ENCODE assay signal across 40 cellular contexts in the genomic region with DNA sequence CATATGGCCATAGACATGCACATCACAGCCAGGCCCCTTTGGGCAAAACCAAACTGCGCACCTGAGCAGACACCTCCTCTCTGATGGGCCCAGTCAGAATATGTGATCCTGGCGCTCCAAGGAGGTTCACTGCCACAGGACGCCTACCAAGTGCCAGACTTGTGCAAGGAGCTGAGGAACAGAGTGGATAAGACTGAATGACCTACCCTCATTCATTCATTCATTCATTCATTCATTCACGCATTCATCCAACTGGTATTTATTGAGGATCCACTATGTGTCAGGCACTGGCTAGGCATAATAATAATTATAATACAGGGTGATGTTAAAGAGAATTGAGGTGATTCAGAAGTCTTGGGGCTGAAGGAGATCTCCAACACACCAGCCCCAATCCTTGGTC. TPM values are rescaled to one million over a fixed set of nuclear protein-coding genes. Genes with fewer than 3 reads are reported as not detected.
"Had no signal": no experiment of that assay in that cellular context is flagged by ENCODE, and none has a peak within 500 bp of the region (broad histone marks: within the 10 kb centered on the region; RNA-seq: fewer than 3 reads in every experiment).

No MANE protein-coding gene starts in this region.

- H3K36me3 ChIP-seq: adrenal gland, ascending aorta, brain microvascular endothelial cell, breast epithelium, cardiac muscle cell had no signal

- H3K9me3 Mint-ChIP-seq: activated naive CD4-positive, alpha-beta T cell treated with anti-CD3 and anti-CD28 coated beads for 36 hours; activated naive CD4-positive, alpha-beta T cell treated with anti-CD3 and anti-CD28 coated beads, Interleukin-2, amount 50 U/mL, for 24 hours; activated naive CD4-positive, alpha-beta T cell treated with anti-CD3 and anti-CD28 coated beads, Interleukin-2, amount 50 U/mL, for 72 hours; activated naive CD8-positive, alpha-beta T cell treated with anti-CD3 and anti-CD28 coated beads for 36 hours; activated naive CD8-positive, alpha-beta T cell treated with anti-CD3 and anti-CD28 coated beads, Interleukin-2, amount 50 U/mL, for 24 hours; activated T-cell treated with anti-CD3 and anti-CD28 coated beads, Interleukin-2, amount 50 U/mL, for 24 hours; activated T-cell treated with anti-CD3 and anti-CD28 coated beads, Interleukin-2, amount 50 U/mL, for 4 hours; activated T-helper 1 cell treated with anti-CD3 and anti-CD28 coated beads, Interleukin-12 subunit alpha, Interleukin-12 subunit beta, Interleukin-2, Interleukin-4 antibody, amounts not matched to agents 30 ng/mL and 10 ng/mL and 1 ng/mL, durations not matched to agents 14 hours and 24 hours and 36 hours; activated T-helper 17 cell treated with anti-CD3 and anti-CD28 coated beads, Interleukin-2, amount 50 U/mL, for 72 hours; activated T-helper 2 cell treated with anti-CD3 and anti-CD28 coated beads, Interferon-gamma antibody, Interleukin-2, Interleukin-4, amounts not matched to agents 10 μg/mL and 5 μg/mL and 100 μg/mL, durations not matched to agents 14 hours and 24 hours and 36 hours; central memory CD8-positive, alpha-beta T cell had no signal

- ATAC-seq: activated naive CD4-positive, alpha-beta T cell treated with anti-CD3 and anti-CD28 coated beads, Interleukin-2, amount 50 U/mL, for 72 hours; activated naive CD8-positive, alpha-beta T cell treated with anti-CD3 and anti-CD28 coated beads, Interleukin-2, amount 50 U/mL, for 24 hours; activated T-cell treated with anti-CD3 and anti-CD28 coated beads, Interleukin-2, amount 50 U/mL, for 4 hours; activated T-cell treated with anti-CD3 and anti-CD28 coated beads, Interleukin-2, amount 50 U/mL, for 72 hours; activated T-helper 17 cell treated with anti-CD3 and anti-CD28 coated beads, Interleukin-2, amount 50 U/mL, for 72 hours; body of pancreas had no signal

- H3K9me3 ChIP-seq: adrenal gland, ascending aorta, body of pancreas, breast epithelium had no signal

- H3K27ac ChIP-seq: adrenal gland, ascending aorta, body of pancreas, brain microvascular endothelial cell, breast epithelium, cardiac muscle cell had no signal

- FAIRE-seq: astrocyte, bronchial epithelial cell had no signal

- H3K4me1 Mint-ChIP-seq: activated naive CD4-positive, alpha-beta T cell treated with anti-CD3 and anti-CD28 coated beads, Interleukin-2, amount 50 U/mL, for 24 hours; activated naive CD8-positive, alpha-beta T cell treated with anti-CD3 and anti-CD28 coated beads, Interleukin-2, amount 50 U/mL, for 24 hours; activated T-helper 17 cell treated with anti-CD3 and anti-CD28 coated beads, Interleukin-2, amount 50 U/mL, for 72 hours; central memory CD8-positive, alpha-beta T cell had no signal

- H3K36me3 Mint-ChIP-seq: activated naive CD4-positive, alpha-beta T cell treated with anti-CD3 and anti-CD28 coated beads, Interleukin-2, amount 10 ng/mL, durations not matched to agents 7 days and 5 days; activated naive CD4-positive, alpha-beta T cell treated with anti-CD3 and anti-CD28 coated beads, Interleukin-2, amount 50 U/mL, for 24 hours; activated naive CD8-positive, alpha-beta T cell; activated naive CD8-positive, alpha-beta T cell treated with anti-CD3 and anti-CD28 coated beads for 36 hours; brain had no signal

- H3K4me3 ChIP-seq: adrenal gland, ascending aorta, body of pancreas, breast epithelium, cardiac muscle cell had no signal

- DNase-seq: activated effector memory CD4-positive, alpha-beta T cell treated with anti-CD3 and anti-CD28 coated beads, Interleukin-2, amount 50 U/mL, for 16 hours; activated effector memory CD4-positive, alpha-beta T cell treated with Interleukin-2 at 50 U/mL for 16 hours; activated gamma-delta T cell; activated gamma-delta T cell treated with Interleukin-2 at 50 U/mL for 16 hours; activated naive CD4-positive, alpha-beta T cell; activated naive CD4-positive, alpha-beta T cell treated with anti-CD3 and anti-CD28 coated beads for 36 hours; activated naive CD4-positive, alpha-beta T cell treated with anti-CD3 and anti-CD28 coated beads, Interleukin-2, amount 10 ng/mL, durations not matched to agents 7 days and 5 days; activated naive CD4-positive, alpha-beta T cell treated with anti-CD3 and anti-CD28 coated beads, Interleukin-2, amount 50 U/mL, for 16 hours; activated naive CD4-positive, alpha-beta T cell treated with Interleukin-2 at 50 U/mL for 16 hours; activated naive CD8-positive, alpha-beta T cell treated with anti-CD3 and anti-CD28 coated beads for 36 hours; activated naive CD8-positive, alpha-beta T cell treated with anti-CD3 and anti-CD28 coated beads, Interleukin-2, amount 10 ng/mL, durations not matched to agents 7 days and 5 days; activated naive CD8-positive, alpha-beta T cell treated with anti-CD3 and anti-CD28 coated beads, Interleukin-2, amount 50 U/mL, for 24 hours; activated T-cell treated with anti-CD3 and anti-CD28 coated beads, Interleukin-2, amount 50 U/mL, for 24 hours; activated T-cell treated with anti-CD3 and anti-CD28 coated beads, Interleukin-2, amount 50 U/mL, for 4 hours; activated T-cell treated with anti-CD3 and anti-CD28 coated beads, Interleukin-2, amount 50 U/mL, for 48 hours; activated T-cell treated with anti-CD3 and anti-CD28 coated beads, Interleukin-2, amount 50 U/mL, for 72 hours; amniotic stem cell; amygdala; anterior cingulate cortex; aorta; body of pancreas; brain microvascular endothelial cell; caudate nucleus; central memory CD4-positive, alpha-beta T cell; cerebellar nuclear complex had no signal

- H3K4me3 Mint-ChIP-seq: activated naive CD4-positive, alpha-beta T cell treated with anti-CD3 and anti-CD28 coated beads for 36 hours; activated naive CD4-positive, alpha-beta T cell treated with anti-CD3 and anti-CD28 coated beads, Interleukin-2, amount 10 ng/mL, durations not matched to agents 7 days and 5 days; activated naive CD4-positive, alpha-beta T cell treated with anti-CD3 and anti-CD28 coated beads, Interleukin-2, amount 50 U/mL, for 24 hours; activated naive CD8-positive, alpha-beta T cell; activated naive CD8-positive, alpha-beta T cell treated with anti-CD3 and anti-CD28 coated beads for 36 hours; activated naive CD8-positive, alpha-beta T cell treated with anti-CD3 and anti-CD28 coated beads, Interleukin-2, amount 10 ng/mL, durations not matched to agents 7 days and 5 days; activated naive CD8-positive, alpha-beta T cell treated with anti-CD3 and anti-CD28 coated beads, Interleukin-2, amount 50 U/mL, for 24 hours; activated T-cell treated with anti-CD3 and anti-CD28 coated beads, Interleukin-2, amount 50 U/mL, for 24 hours; activated T-cell treated with anti-CD3 and anti-CD28 coated beads, Interleukin-2, amount 50 U/mL, for 4 hours; activated T-cell treated with anti-CD3 and anti-CD28 coated beads, Interleukin-2, amount 50 U/mL, for 72 hours; activated T-helper 1 cell treated with anti-CD3 and anti-CD28 coated beads, Interleukin-12 subunit alpha, Interleukin-12 subunit beta, Interleukin-2, Interleukin-4 antibody, amounts not matched to agents 30 ng/mL and 10 ng/mL and 1 ng/mL, durations not matched to agents 14 hours and 24 hours and 36 hours; activated T-helper 17 cell treated with anti-CD3 and anti-CD28 coated beads, Interleukin-2, amount 50 U/mL, for 72 hours; central memory CD8-positive, alpha-beta T cell had no signal

- H3K27ac Mint-ChIP-seq: activated naive CD4-positive, alpha-beta T cell treated with anti-CD3 and anti-CD28 coated beads for 36 hours; activated naive CD4-positive, alpha-beta T cell treated with anti-CD3 and anti-CD28 coated beads, Interleukin-2, amount 10 ng/mL, durations not matched to agents 7 days and 5 days; activated naive CD4-positive, alpha-beta T cell treated with anti-CD3 and anti-CD28 coated beads, Interleukin-2, amount 50 U/mL, for 24 hours; activated naive CD4-positive, alpha-beta T cell treated with anti-CD3 and anti-CD28 coated beads, Interleukin-2, amount 50 U/mL, for 72 hours; activated naive CD8-positive, alpha-beta T cell; activated naive CD8-positive, alpha-beta T cell treated with anti-CD3 and anti-CD28 coated beads for 36 hours; activated naive CD8-positive, alpha-beta T cell treated with anti-CD3 and anti-CD28 coated beads, Interleukin-2, amount 10 ng/mL, durations not matched to agents 7 days and 5 days; activated naive CD8-positive, alpha-beta T cell treated with anti-CD3 and anti-CD28 coated beads, Interleukin-2, amount 50 U/mL, for 24 hours; activated T-cell treated with anti-CD3 and anti-CD28 coated beads, Interleukin-2, amount 50 U/mL, for 24 hours; activated T-cell treated with anti-CD3 and anti-CD28 coated beads, Interleukin-2, amount 50 U/mL, for 72 hours; activated T-helper 1 cell treated with anti-CD3 and anti-CD28 coated beads, Interleukin-12 subunit alpha, Interleukin-12 subunit beta, Interleukin-2, Interleukin-4 antibody, amounts not matched to agents 30 ng/mL and 10 ng/mL and 1 ng/mL, durations not matched to agents 14 hours and 24 hours and 36 hours; activated T-helper 17 cell treated with anti-CD3 and anti-CD28 coated beads, Interleukin-2, amount 50 U/mL, for 72 hours; activated T-helper 2 cell treated with anti-CD3 and anti-CD28 coated beads, Interferon-gamma antibody, Interleukin-2, Interleukin-4, amounts not matched to agents 10 μg/mL and 5 μg/mL and 100 μg/mL, durations not matched to agents 14 hours and 24 hours and 36 hours had no signal

RNA-seq across cellular contexts. Expression of gene IGSF21, which starts 2.4 kb away (rescaled TPM):
- total RNA-seq: activated naive CD4-positive, alpha-beta T cell treated with anti-CD3 and anti-CD28 coated beads for 36 hours; activated naive CD4-positive, alpha-beta T cell treated with anti-CD3 and anti-CD28 coated beads, Interleukin-2, amount 50 U/mL, for 72 hours; activated naive CD8-positive, alpha-beta T cell treated with anti-CD3 and anti-CD28 coated beads for 36 hours; activated naive CD8-positive, alpha-beta T cell treated with anti-CD3 and anti-CD28 coated beads, Interleukin-2, amount 10 ng/mL, durations not matched to agents 7 days and 5 days; activated T-cell treated with anti-CD3 and anti-CD28 coated beads, Interleukin-2, amount 50 U/mL, for 4 hours; activated T-cell treated with anti-CD3 and anti-CD28 coated beads, Interleukin-2, amount 50 U/mL, for 72 hours; activated T-helper 1 cell treated with anti-CD3 and anti-CD28 coated beads, Interleukin-12 subunit alpha, Interleukin-12 subunit beta, Interleukin-2, Interleukin-4 antibody, amounts not matched to agents 30 ng/mL and 10 ng/mL and 1 ng/mL, durations not matched to agents 14 hours and 24 hours and 36 hours; activated T-helper 17 cell treated with anti-CD3 and anti-CD28 coated beads, Interleukin-2, amount 50 U/mL, for 72 hours; activated T-helper 2 cell treated with anti-CD3 and anti-CD28 coated beads, Interferon-gamma antibody, Interleukin-2, Interleukin-4, amounts not matched to agents 10 μg/mL and 5 μg/mL and 100 μg/mL, durations not matched to agents 14 hours and 24 hours and 36 hours; astrocyte; bronchial epithelial cell; chondrocyte had no signal
- polyA plus RNA-seq: cardiac muscle cell had no signal
